ENCODE assay signal across 1 cellular context in genomic region chr6:42562788-42563187, GRCh38.
TF ChIP-seq lines count a peak whose summit lies in the region.

No MANE protein-coding gene starts in this region.

TF ChIP-seq in K562, 482 proteins besides CTCF, POLR2A, EP300 and RAD21:
- TF ChIP-seq PKNOX1 (IDR thresholded peaks at IDR 0.05) = peak; percentile 89
- TF ChIP-seq TEAD4 (IDR thresholded peaks at IDR 0.05; ENCODE audit: low read length) = no peak
- no peak for TF ChIP-seq TEAD4 (CRISPR knock-in tag; IDR thresholded peaks at IDR 0.05; ENCODE audit: borderline replicate concordance)
- TF ChIP-seq MEIS2 (IDR thresholded peaks at IDR 0.05; ENCODE audit: partially characterized antibody) = peak; percentile 28
